Comparison of ENCODE assay signal across 19 cellular contexts in genomic region chr9:127102176-127102575, GRCh38. TPM values are rescaled to one million over a fixed set of nuclear protein-coding genes. Genes with fewer than 3 reads are reported as not detected.
DNase-seq lines count a peak whose midpoint lies in the region; ATAC-seq, FAIRE-seq and TF ChIP-seq lines count a peak whose summit lies in the region.
"Had no signal": no experiment of that assay in that cellular context is flagged by ENCODE, and none has a peak within 500 bp of the region (broad histone marks: within the 10 kb centered on the region; RNA-seq: fewer than 3 reads in every experiment).

No MANE protein-coding gene starts in this region.

- no peaks in the 10 kb centered on the region for H3K9me2 ChIP-seq in GM23248 (ENCODE audit: insufficient read depth)
- no peaks in the 10 kb centered on the region for H3K9me2 ChIP-seq in PC-9 (ENCODE audit: insufficient read depth)

- H3F3A ChIP-seq in GM23248 (ENCODE audit: insufficient read depth) (no peaks in the 10 kb centered on the region), PC-9 (ENCODE audit: insufficient read depth, low read depth) (no peaks in the 10 kb centered on the region)

- H3K9me3 Mint-ChIP-seq in astrocyte (ENCODE audit: unreplicated experiment), result no peaks in the 10 kb centered on the region
- no peaks in the 10 kb centered on the region for H3K9me3 Mint-ChIP-seq in effector memory CD8-positive, alpha-beta T cell
- H3K9me3 Mint-ChIP-seq: CD4-positive, alpha-beta T cell; GM23338; H9; IgD-negative memory B cell had no signal

- no peaks in the 10 kb centered on the region for H3K79me2 ChIP-seq in GM23248 (ENCODE audit: insufficient read depth)
- no peaks in the 10 kb centered on the region for H3K79me2 ChIP-seq in astrocyte (ENCODE audit: insufficient read depth, low read length)
- no peaks in the 10 kb centered on the region for H3K79me2 ChIP-seq in PC-9 (ENCODE audit: low read depth)

- TF ChIP-seq POLR2A in uterus (IDR thresholded peaks at IDR 0.05), result no peak

- in situ Hi-C loops in GM23248 (cut with MboI), result no loop called here

- H3K4me3 Mint-ChIP-seq in astrocyte (ENCODE audit: unreplicated experiment), result no peak overlapping the region
- H3K4me3 Mint-ChIP-seq in effector memory CD8-positive, alpha-beta T cell, result no peak overlapping the region
- H3K4me3 Mint-ChIP-seq: CD4-positive, alpha-beta T cell; GM23338; H9; IgD-negative memory B cell had no signal

- no peak for ATAC-seq in HG02852 (IDR thresholded peaks at IDR 0.05; ENCODE audit: unreplicated experiment)
- ATAC-seq in effector memory CD8-positive, alpha-beta T cell (replicated peaks), result no peak
- ATAC-seq: A549, GM23338 had no signal

- H3K27me3 Mint-ChIP-seq in astrocyte (ENCODE audit: low read depth, unreplicated experiment), result peaks cover 13% of the 10 kb centered on the region
- H3K27me3 Mint-ChIP-seq in effector memory CD8-positive, alpha-beta T cell, result no peaks in the 10 kb centered on the region
- H3K27me3 Mint-ChIP-seq: CD4-positive, alpha-beta T cell; IgD-negative memory B cell had no signal

- POLR2A ChIA-PET in PC-9 (lab: Charles Lee; ENCODE audit: unreplicated experiment), result no interaction called here

- no peak overlapping the region for H3K4me2 ChIP-seq in GM23248 (ENCODE audit: unreplicated experiment)
- no peak overlapping the region for H3K4me2 ChIP-seq in astrocyte (ENCODE audit: low read length)
- H3K4me2 ChIP-seq in PC-9, result no peak overlapping the region
- H3K4me2 ChIP-seq: A549; BLaER1 treated with 17β-estradiol and CSF1 and Interleukin-3, amounts not matched to agents 10 nM and 100 nM; GM23338 had no signal

- peak; percentile 19 for DNase-seq in GM23248
- DNase-seq in astrocyte (ENCODE audit: low read depth), result peak; percentile 34
- DNase-seq in fibroblast of peridontal ligament (ENCODE audit: extremely low read depth), result peak; percentile 81
- no peak for DNase-seq in uterus
- DNase-seq in AG08396 (ENCODE audit: low spot score), result no peak
- no peak for DNase-seq in effector memory CD8-positive, alpha-beta T cell
- no peak for DNase-seq in PC-9
- DNase-seq: CD4-positive, alpha-beta T cell; DMS79 treated with DMSO at 0.1 percent for 48 hours; GDM1; H9; KG1 had no signal

- peaks cover 4% of the 10 kb centered on the region; the same call in 1 of the 2 replicates for H3K36me3 ChIP-seq in GM23248 (ENCODE audit: low read depth)
- H3K36me3 ChIP-seq in astrocyte (ENCODE audit: insufficient read depth, low read length), result no peaks in the 10 kb centered on the region
- no peaks in the 10 kb centered on the region for H3K36me3 ChIP-seq in uterus
- H3K36me3 ChIP-seq in PC-9 (ENCODE audit: low read depth), result no peaks in the 10 kb centered on the region

- peaks cover 4% of the 10 kb centered on the region; the same call in 1 of the 2 replicates for H4K20me1 ChIP-seq in GM23248 (ENCODE audit: insufficient read depth)
- peaks cover 6% of the 10 kb centered on the region for H4K20me1 ChIP-seq in astrocyte (ENCODE audit: insufficient read depth, low read length)
- no peaks in the 10 kb centered on the region for H4K20me1 ChIP-seq in PC-9 (ENCODE audit: insufficient read depth)

- H3K9ac ChIP-seq in GM23248 (no peak overlapping the region), astrocyte (ENCODE audit: low read length) (no peak overlapping the region)
- H3K9ac ChIP-seq: BLaER1 treated with 17β-estradiol and CSF1 and Interleukin-3, amounts not matched to agents 10 nM and 100 nM had no signal

- H3K4me1 ChIP-seq in GM23248 (ENCODE audit: insufficient read depth) (peaks cover 3% of the 10 kb centered on the region; the same call in 1 of the 2 replicates), astrocyte (ENCODE audit: insufficient read depth, low read length) (no peaks in the 10 kb centered on the region), uterus (no peaks in the 10 kb centered on the region), PC-9 (replicated peaks; ENCODE audit: insufficient read depth) (peaks cover 4% of the 10 kb centered on the region)
- H3K4me1 ChIP-seq: A549 had no signal

- no peaks in the 10 kb centered on the region for H3K9me3 ChIP-seq in GM23248 (ENCODE audit: low read depth)
- no peaks in the 10 kb centered on the region for H3K9me3 ChIP-seq in astrocyte (ENCODE audit: insufficient read depth, low read depth, low read length)
- H3K9me3 ChIP-seq in uterus, result no peaks in the 10 kb centered on the region
- no peaks in the 10 kb centered on the region for H3K9me3 ChIP-seq in PC-9 (ENCODE audit: insufficient read depth, low read depth)
- H3K9me3 ChIP-seq: A549; BLaER1 treated with 17β-estradiol and CSF1 and Interleukin-3, amounts not matched to agents 10 nM and 100 nM had no signal

- FAIRE-seq in astrocyte (lab: Jason Lieb, UNC), result no peak
- FAIRE-seq: A549, GM12892, GM19239 had no signal

- intact Hi-C loops in uterus (cut with DNase I; ENCODE audit: low total_unique reads) (no loop called here), PC-9 (cut with micrococcal nuclease; ENCODE audit: unreplicated experiment) (no loop called here)

- H2AFZ ChIP-seq in GM23248 (no peak overlapping the region), astrocyte (ENCODE audit: low read depth, low read length) (no peak overlapping the region), PC-9 (no peak overlapping the region)
- H2AFZ ChIP-seq: GM23338 had no signal

- CTCF ChIA-PET in PC-9 (lab: Charles Lee), result no interaction called here

- H3K4me1 Mint-ChIP-seq in astrocyte (ENCODE audit: low read depth, unreplicated experiment), result no peaks in the 10 kb centered on the region
- H3K4me1 Mint-ChIP-seq in effector memory CD8-positive, alpha-beta T cell (ENCODE audit: low read depth in 2 of 2), result peaks cover 0 to 3% of the 10 kb centered on the region in 2 donors

- no TSS peak for BruUV-seq in PC-9 (replicated peaks; lab: Mats Ljungman, UMichigan)

- no peak for TF ChIP-seq CTCF in astrocyte (IDR thresholded peaks at IDR 0.05; ENCODE audit: insufficient read depth, low read depth, low read length)
- TF ChIP-seq CTCF in uterus (IDR thresholded peaks at IDR 0.05), result no peak
- TF ChIP-seq CTCF in PC-9 (conservative IDR thresholded peaks at IDR 0.05), result no peak

- H3K4me3 ChIP-seq in GM23248 (no peak overlapping the region), astrocyte (ENCODE audit: insufficient read depth, low read depth, low read length) (no peak overlapping the region), uterus (no peak overlapping the region), PC-9 (no peak overlapping the region)
- H3K4me3 ChIP-seq: A549; BLaER1 treated with 17β-estradiol and CSF1 and Interleukin-3, amounts not matched to agents 10 nM and 100 nM; GM23338 had no signal

- H3K27me3 ChIP-seq in GM23248 (replicated peaks; ENCODE audit: insufficient read depth) (no peaks in the 10 kb centered on the region), astrocyte (ENCODE audit: insufficient read depth, low read length) (peaks cover 26% of the 10 kb centered on the region), uterus (no peaks in the 10 kb centered on the region), PC-9 (ENCODE audit: insufficient read depth, low read depth) (no peaks in the 10 kb centered on the region)
- H3K27me3 ChIP-seq: BLaER1 treated with 17β-estradiol and CSF1 and Interleukin-3, amounts not matched to agents 10 nM and 100 nM had no signal

- H3K36me3 Mint-ChIP-seq in astrocyte (ENCODE audit: low read depth, unreplicated experiment), result peaks cover 12% of the 10 kb centered on the region
- H3K36me3 Mint-ChIP-seq in effector memory CD8-positive, alpha-beta T cell (ENCODE audit: insufficient read depth), result peaks cover 2% of the 10 kb centered on the region

- H3K27ac Mint-ChIP-seq in astrocyte (ENCODE audit: unreplicated experiment), result no peak overlapping the region
- no peak overlapping the region for H3K27ac Mint-ChIP-seq in effector memory CD8-positive, alpha-beta T cell
- H3K27ac Mint-ChIP-seq: CD4-positive, alpha-beta T cell; GM23338; H9 had no signal

- H3K27ac ChIP-seq in GM23248, result no peak overlapping the region
- no peak overlapping the region for H3K27ac ChIP-seq in astrocyte (ENCODE audit: low read depth, low read length)
- peak overlapping the region; percentile 4 to 18 for H3K27ac ChIP-seq in uterus
- no peak overlapping the region for H3K27ac ChIP-seq in PC-9
- H3K27ac ChIP-seq: A549; BLaER1 treated with 17β-estradiol and CSF1 and Interleukin-3, amounts not matched to agents 10 nM and 100 nM had no signal

RNA-seq across cellular contexts. Expression of gene ANGPTL2, which starts 20.3 kb away (rescaled TPM):
- total RNA-seq in GM23248 (2014; rRNA removed; shearing (Covaris generic)), result 9.0 and 12.3 TPM in 2 replicates
- 8.8 and 9.5 TPM in 2 replicates for polyA plus RNA-seq in GM23248 (2016; fragmentation: Nextera tagmentation; extraction: Ambion mirVana)
- total RNA-seq in astrocyte, result 17.5 and 21.3 TPM in 2 replicates
- 10 to 100 TPM; 10.2 to 65.3 (median 32.0) TPM for total RNA-seq in uterus
- 0.13 TPM in 1 of 2 replicates, not detected in the other for total RNA-seq in PC-9 (2021)
- total RNA-seq: CD4-positive, alpha-beta T cell had no signal

Comparison
In these comparisons a context has a peak if more than half of its experiments do, and no peak if none do; other contexts are left out.
1. DNase-seq: peak in GM23248 (single experiment), astrocyte (single experiment) and fibroblast of peridontal ligament (single experiment); none in uterus (0 of 2), AG08396 (single experiment), effector memory CD8-positive, alpha-beta T cell (0 of 3) and PC-9 (0 of 2).
2. H3K27ac ChIP-seq: peak in uterus (2 of 2); none in GM23248 (single experiment), astrocyte (single experiment) and PC-9 (single experiment).